ENCODE assay signal across 11 cellular contexts in the genomic region with DNA sequence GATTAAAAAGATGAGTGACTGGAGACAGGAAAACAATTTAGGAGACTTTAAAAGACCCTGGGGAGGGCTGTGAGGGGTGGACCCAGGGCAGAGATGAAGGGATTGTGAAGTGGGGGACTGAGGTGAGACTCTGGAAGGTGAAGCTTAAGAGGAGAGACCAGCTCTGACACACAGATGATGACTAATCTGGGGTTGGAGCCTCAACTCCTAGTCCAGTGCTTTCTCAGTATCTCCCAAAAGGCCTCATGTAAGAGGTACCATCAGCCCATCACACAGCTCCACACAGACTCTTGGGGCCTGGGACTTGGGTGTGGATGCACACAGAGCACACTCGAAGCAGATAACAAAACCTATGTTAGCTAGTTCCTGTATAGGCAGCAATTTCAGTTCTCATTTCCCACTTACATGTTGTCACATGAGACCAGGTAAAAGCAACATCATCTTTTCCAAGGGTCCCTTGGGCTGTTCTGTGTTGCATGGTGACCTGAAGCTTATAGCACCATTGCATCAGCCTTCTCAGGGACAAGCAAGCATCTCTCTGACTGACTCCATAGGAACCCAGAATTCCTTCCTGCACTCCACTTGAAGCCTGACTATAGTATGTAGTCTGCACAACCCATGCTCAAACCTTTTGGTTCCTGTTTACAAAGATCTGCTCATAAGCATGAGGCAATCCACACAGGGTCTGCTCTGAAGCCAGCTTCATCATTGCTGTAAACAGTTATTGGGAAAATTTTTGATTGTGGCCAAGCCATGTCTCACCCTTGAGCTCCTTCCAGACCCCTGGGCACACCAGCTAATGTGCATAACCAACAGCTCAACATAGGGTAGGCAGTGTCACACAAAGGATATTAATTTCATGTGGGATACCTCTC.
A peak's percentile ranks its signal among the peaks of the same experiment; 100 is the strongest.
DNase-seq lines count a peak whose midpoint lies in the region; ATAC-seq, FAIRE-seq and TF ChIP-seq lines count a peak whose summit lies in the region.
"Had no signal": no experiment of that assay in that cellular context is flagged by ENCODE, and none has a peak within 500 bp of the region (broad histone marks: within the 10 kb centered on the region; RNA-seq: fewer than 3 reads in every experiment).

No MANE protein-coding gene starts in this region.

- no peak overlapping the region for H3K23ac ChIP-seq in H1 (ENCODE audit: insufficient read length)

- no peak for TF ChIP-seq POLR2A in H1 (IDR thresholded peaks at IDR 0.05; ENCODE audit: control extremely low read depth in 1 of 2, low read depth in 2 of 2, low read length in 2 of 2)

- no peak overlapping the region for H4K91ac ChIP-seq in H1 (replicated peaks; ENCODE audit: insufficient read length, low read length)

- H3K79me2 ChIP-seq in H1 (ENCODE audit: control insufficient read depth in 1 of 2, insufficient read depth in 2 of 2, low read length in 2 of 2): no peaks in the 10 kb centered on the region

- POLR2A ChIA-PET in H1 (lab: Charles Lee; ENCODE audit: partially characterized antibody): no interaction called here

- no peak overlapping the region for H2BK120ac ChIP-seq in H1 (replicated peaks; ENCODE audit: low read depth, low read length)

- no peaks in the 10 kb centered on the region for H3K79me1 ChIP-seq in H1 (ENCODE audit: low read depth, low read length)

- FAIRE-seq in GM18507 (lab: Jason Lieb, UNC) (peak; percentile 65), H1 (lab: Jason Lieb, UNC) (no peak), RCC 7860 (lab: Jason Lieb, UNC) (no peak)

- H3K18ac ChIP-seq in H1 (ENCODE audit: extremely low read depth, low read length): no peak overlapping the region

- H2BK12ac ChIP-seq in H1 (ENCODE audit: low read depth, low read length): no peak overlapping the region; the same call in 1 of the 2 replicates

- H3K4me1 ChIP-seq in H1 (replicated peaks in 1 of 4; ENCODE audit: control insufficient read depth in 3 of 4, insufficient read depth in 4 of 4, low read length in 3 of 4): no peaks in the 10 kb centered on the region

- H3K9ac ChIP-seq in H1 (replicated peaks in 1 of 4; ENCODE audit: extremely low read depth in 1 of 4, low read depth in 3 of 4, low read length in 3 of 4): no peak overlapping the region

- TF ChIP-seq EP300 in H1 (IDR thresholded peaks at IDR 0.05; ENCODE audit: borderline replicate concordance in 1 of 2, low read depth in 2 of 2, low read length in 2 of 2): no peak

- CTCF ChIA-PET in H1 (lab: Charles Lee; ENCODE audit: partially characterized antibody): interaction anchor here (0.7 kb wide), 1 partner anchor 151 kb away, joined by 3 read pairs; no protein-coding TSS in a partner anchor

- no peak overlapping the region for H3K4ac ChIP-seq in H1 (replicated peaks; ENCODE audit: insufficient read length, low read depth, low read length)

- no peak overlapping the region for H4K8ac ChIP-seq in H1 (ENCODE audit: extremely low read depth, insufficient read depth, low read length)

- no peak overlapping the region for H2AK5ac ChIP-seq in H1 (ENCODE audit: low read depth, low read length)

- DNase-seq in GM18507 (ENCODE audit: extremely low spot score, insufficient read length, low read depth) (no peak), H1 (ENCODE audit: low read depth in 1 of 2, low spot score in 2 of 2) (no peak), RCC 7860 (ENCODE audit: low spot score) (no peak), NCI-H2107 treated with DMSO at 0.1 percent for 48 hours (lab: John Stamatoyannopoulos, UW; ENCODE audit: unreplicated experiment) (no peak), ecto neural progenitor cell (ENCODE audit: low spot score) (no peak)
- DNase-seq in stimulated activated CD4-positive, alpha-beta T cell treated with anti-CD3 and anti-CD28 coated beads, Interleukin-2, amount 100 ng/mL, for 24 hours: no peak
- DNase-seq: DMS153, mammary epithelial cell, NCI-H526 treated with DMSO at 0.1 percent for 48 hours had no signal

- no peak overlapping the region for H2BK15ac ChIP-seq in H1 (ENCODE audit: low read length)

- no peak overlapping the region for H3K4me3 ChIP-seq in H1 (ENCODE audit: extremely low read depth in 1 of 4, insufficient read depth in 2 of 4, low read depth in 3 of 4, low read length in 4 of 4)

- no peak overlapping the region for H3K56ac ChIP-seq in H1 (replicated peaks; ENCODE audit: insufficient read length, low read depth, low read length)

- H2AFZ ChIP-seq in H1 (ENCODE audit: low read length): peak overlapping the region; percentile 57; the same call in 1 of the 2 replicates

- no peak overlapping the region for H4K5ac ChIP-seq in H1 (ENCODE audit: insufficient read length, low read depth, low read length)

- no peak overlapping the region for H3K14ac ChIP-seq in H1 (ENCODE audit: insufficient read length)

- WGBS in H1 (ENCODE audit: extremely low coverage in 1 of 2, insufficient coverage in 1 of 2, insufficient read length in 1 of 2, insufficient replicate concordance in 2 of 2, low coverage in 1 of 2, low lambda C conversion rate in 2 of 2, missing lambda C conversion rate in 1 of 2), 2 experiments: 86% methylated on average over 1 of the region's 1 CpG; no CpG with 5 or more reads in 1 of the 2 experiments

- no peak overlapping the region for H3K4me2 ChIP-seq in H1 (ENCODE audit: insufficient read depth in 1 of 2, low read depth in 2 of 2, low read length in 2 of 2)

- no peaks in the 10 kb centered on the region for H4K20me1 ChIP-seq in H1 (replicated peaks in 1 of 2; ENCODE audit: control insufficient read depth in 1 of 2, insufficient read depth in 2 of 2, low read length in 2 of 2)

- TF ChIP-seq RAD21 in H1 (IDR thresholded peaks at IDR 0.05 in 1 of 2, conservative IDR thresholded peaks at IDR 0.05 in 1 of 2; ENCODE audit: low read depth in 2 of 2, low read length in 2 of 2): no peak

- no peaks in the 10 kb centered on the region for H3K36me3 ChIP-seq in H1 (ENCODE audit: control insufficient read depth in 2 of 4, insufficient read depth in 4 of 4, low read length in 3 of 4)

- no peak overlapping the region for H3K27ac ChIP-seq in H1 (ENCODE audit: low read depth, low read length)

- TF ChIP-seq CTCF in H1 (IDR thresholded peaks at IDR 0.05; ENCODE audit: control extremely low read depth in 1 of 3, insufficient read depth in 1 of 3, low read depth in 1 of 3, low read length in 3 of 3): no peak

- no peaks in the 10 kb centered on the region for H3K9me3 ChIP-seq in H1 (ENCODE audit: insufficient read depth in 2 of 2, low read depth in 1 of 2, low read length in 1 of 2)

- H3K23me2 ChIP-seq in H1 (ENCODE audit: low read depth, low read length): no peaks in the 10 kb centered on the region

- no peaks in the 10 kb centered on the region for H3K27me3 ChIP-seq in H1 (replicated peaks in 1 of 4; ENCODE audit: control insufficient read depth in 3 of 4, extremely low read depth in 1 of 4, insufficient read depth in 3 of 4, low read length in 3 of 4)

- ATAC-seq in GM21367 (IDR thresholded peaks at IDR 0.05; ENCODE audit: unreplicated experiment) (peak; percentile 92), HG03135 (IDR thresholded peaks at IDR 0.05; ENCODE audit: unreplicated experiment) (peak; percentile 86)

- H2BK5ac ChIP-seq in H1 (ENCODE audit: low read depth, low read length): no peak overlapping the region

- H2BK20ac ChIP-seq in H1 (ENCODE audit: low read length): no peak overlapping the region

TF ChIP-seq in H1, 55 proteins besides CTCF, POLR2A, EP300 and RAD21:
- no peak for TF ChIP-seq BACH1 (IDR thresholded peaks at IDR 0.05; ENCODE audit: low read length)
- TF ChIP-seq CHD2 (IDR thresholded peaks at IDR 0.05; ENCODE audit: low read length): no peak
- TF ChIP-seq SIRT6 (IDR thresholded peaks at IDR 0.05; ENCODE audit: low read length): no peak
- TF ChIP-seq EGR1 (IDR thresholded peaks at IDR 0.05; ENCODE audit: borderline replicate concordance, low read depth, low read length): no peak
- TF ChIP-seq, protein P1, sequence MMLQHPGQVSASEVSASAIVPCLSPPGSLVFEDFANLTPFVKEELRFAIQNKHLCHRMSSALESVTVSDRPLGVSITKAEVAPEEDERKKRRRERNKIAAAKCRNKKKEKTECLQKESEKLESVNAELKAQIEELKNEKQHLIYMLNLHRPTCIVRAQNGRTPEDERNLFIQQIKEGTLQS (IDR thresholded peaks at IDR 0.05; ENCODE audit: insufficient read depth, low read depth, low read length): no peak
- no peak for TF ChIP-seq RFX5 (IDR thresholded peaks at IDR 0.05; ENCODE audit: borderline replicate concordance, low read depth, low read length)
- no peak for TF ChIP-seq SP2 (IDR thresholded peaks at IDR 0.05; ENCODE audit: low read length)
- TF ChIP-seq YY1 (IDR thresholded peaks at IDR 0.05; ENCODE audit: low read depth, low read length): no peak
- TF ChIP-seq GTF2F1 (IDR thresholded peaks at IDR 0.05; ENCODE audit: borderline replicate concordance, low read depth, low read length): no peak
